Comparison of ENCODE assay signal across 1 cellular context in genomic region chr6:7974932-7975763, GRCh38.
A peak's percentile ranks its signal among the peaks of the same experiment; 100 is the strongest.
TF ChIP-seq lines count a peak whose summit lies in the region.

No MANE protein-coding gene starts in this region.

TF ChIP-seq in K562, 482 proteins besides CTCF, POLR2A, EP300 and RAD21 (continued from another document and continues in another):
- TF ChIP-seq BCLAF1 (IDR thresholded peaks at IDR 0.05; ENCODE audit: borderline replicate concordance in 1 of 2, control insufficient read depth in 1 of 2, low read depth in 2 of 2, low read length in 1 of 2) (no peak), TCF7 (IDR thresholded peaks at IDR 0.05; ENCODE audit: borderline replicate concordance) (no peak), L3MBTL2 (IDR thresholded peaks at IDR 0.05) (peak; percentile 81), TFAM (CRISPR knock-in tag; conservative IDR thresholded peaks at IDR 0.05) (no peak), CEBPB (tag; IDR thresholded peaks at IDR 0.05) (peak; percentile 90), SMAD4 (CRISPR knock-in tag; conservative IDR thresholded peaks at IDR 0.05) (peak; percentile 100), TAL1 (IDR thresholded peaks at IDR 0.05) (peak; percentile 82), ZNF699 (CRISPR knock-in tag; IDR thresholded peaks at IDR 0.05; ENCODE audit: insufficient replicate concordance) (no peak), ARHGAP35 (IDR thresholded peaks at IDR 0.05; ENCODE audit: partially characterized antibody) (no peak), ATF6 (CRISPR knock-in tag; IDR thresholded peaks at IDR 0.05) (peak; percentile 89; the same call in 1 of the 2 replicates), CBX3 (IDR thresholded peaks at IDR 0.05; ENCODE audit: borderline replicate concordance in 1 of 2, low read length in 2 of 2) (0 out of 3 replicates have a peak, but pooled peaks of 1 of the 2 experiments have one; percentile 42), GATAD2B (IDR thresholded peaks at IDR 0.05; ENCODE audit: borderline replicate concordance) (peak; percentile 75), ZNF655 (CRISPR knock-in tag; IDR thresholded peaks at IDR 0.05) (no peak), E2F5 (CRISPR knock-in tag; IDR thresholded peaks at IDR 0.05) (no peak), CTBP1 (IDR thresholded peaks at IDR 0.05; ENCODE audit: borderline replicate concordance) (peak; percentile 100), SMARCC2 (IDR thresholded peaks at IDR 0.05; ENCODE audit: low read depth) (peak; percentile 97), SMARCA4 (IDR thresholded peaks at IDR 0.05) (peak; percentile 97), ZNF143 (CRISPR knock-in tag; IDR thresholded peaks at IDR 0.05) (no peak), ARID1B (IDR thresholded peaks at IDR 0.05) (peak; percentile 97), BRF1 (IDR thresholded peaks at IDR 0.05; ENCODE audit: borderline replicate concordance, extremely low read depth, insufficient read length) (no peak), RHOXF2B (CRISPR knock-in tag; conservative IDR thresholded peaks at IDR 0.05) (no peak), NR2C1 (IDR thresholded peaks at IDR 0.05) (no peak), NR2C1 (tag; IDR thresholded peaks at IDR 0.05) (peak; percentile 65), ERF (CRISPR knock-in tag; IDR thresholded peaks at IDR 0.05) (0 out of 2 replicates have a peak, but pooled peaks have one; percentile 28), PPARD (CRISPR knock-in tag; IDR thresholded peaks at IDR 0.05) (no peak), MAFG (tag; conservative IDR thresholded peaks at IDR 0.05) (no peak), PBX2 (CRISPR knock-in tag; IDR thresholded peaks at IDR 0.05; ENCODE audit: low read depth) (no peak), PBX2 (tag; conservative IDR thresholded peaks at IDR 0.05; ENCODE audit: low read depth) (no peak), ZFX (CRISPR knock-in tag; IDR thresholded peaks at IDR 0.05) (peak; percentile 27; the same call in 1 of the 2 replicates), ZNF644 (tag; IDR thresholded peaks at IDR 0.05; ENCODE audit: low read depth) (0 out of 2 replicates have a peak, but pooled peaks have one; percentile 60), ZNF668 (CRISPR knock-in tag; IDR thresholded peaks at IDR 0.05) (no peak), ZNF282 (CRISPR knock-in tag; IDR thresholded peaks at IDR 0.05) (no peak), ZBTB40 (IDR thresholded peaks at IDR 0.05) (no peak), ZBTB40 (CRISPR knock-in tag; IDR thresholded peaks at IDR 0.05) (no peak), ZNF384 (IDR thresholded peaks at IDR 0.05; ENCODE audit: low read depth, low read length) (peak; percentile 52), NCOA6 (IDR thresholded peaks at IDR 0.05) (0 out of 2 replicates have a peak, but pooled peaks have one; percentile 32), ZNF444 (CRISPR knock-in tag; IDR thresholded peaks at IDR 0.05) (no peak), HMG20A (CRISPR knock-in tag; conservative IDR thresholded peaks at IDR 0.05) (no peak), ZNF133 (CRISPR knock-in tag; IDR thresholded peaks at IDR 0.05) (no peak), THAP7 (CRISPR knock-in tag; IDR thresholded peaks at IDR 0.05) (no peak), HES1 (IDR thresholded peaks at IDR 0.05; ENCODE audit: low read depth) (peak; percentile 91), MLLT1 (IDR thresholded peaks at IDR 0.05) (peak in 1 of 2 experiments; percentile 82; a peak in 2 of 4 replicates)
